ENCODE assay signal across 16 cellular contexts in the genomic region with DNA sequence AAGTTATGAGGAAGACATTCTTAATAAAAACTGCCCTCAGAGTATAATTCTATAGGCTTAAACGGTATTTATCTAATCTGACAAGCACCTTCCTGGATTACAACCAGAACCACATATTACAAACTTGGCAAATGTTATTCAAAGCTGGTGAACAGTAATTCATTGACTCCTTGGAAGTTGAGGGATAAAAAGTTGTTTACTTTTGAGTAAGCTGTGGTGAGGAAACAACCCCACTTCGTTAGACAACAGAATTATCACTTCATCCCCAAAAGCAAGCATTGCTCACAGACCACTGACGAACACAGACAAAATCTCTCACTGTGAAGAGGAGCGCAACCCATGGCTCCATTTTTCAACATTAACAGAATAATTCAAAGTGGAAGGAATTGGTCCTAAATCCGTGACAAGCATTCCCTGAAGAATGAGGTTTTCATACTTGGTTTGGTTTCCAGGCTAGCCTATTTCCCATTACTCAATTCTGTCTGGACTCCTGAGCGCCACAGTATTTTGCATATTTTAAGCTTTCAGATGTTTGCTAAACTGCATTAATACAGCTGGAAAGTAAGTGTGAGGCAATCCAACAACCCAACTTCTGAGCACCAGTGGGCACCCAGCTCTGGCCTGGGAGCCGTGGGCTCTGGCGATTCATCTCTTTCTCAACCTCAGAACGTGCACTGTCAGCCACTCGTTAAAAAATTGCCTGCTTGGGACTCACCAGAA. TPM values are rescaled to one million over a fixed set of nuclear protein-coding genes. Genes with fewer than 3 reads are reported as not detected.
A peak's percentile ranks its signal among the peaks of the same experiment; 100 is the strongest.
DNase-seq lines count a peak whose midpoint lies in the region; ATAC-seq and TF ChIP-seq lines count a peak whose summit lies in the region.
"Had no signal": no experiment of that assay in that cellular context is flagged by ENCODE, and none has a peak within 500 bp of the region (broad histone marks: within the 10 kb centered on the region; RNA-seq: fewer than 3 reads in every experiment).

No MANE protein-coding gene starts in this region.

- H3K4me3 ChIP-seq in cardiac fibroblast (replicated peaks in 1 of 2; ENCODE audit: low read depth in 2 of 2, low read length in 2 of 2): no peak overlapping the region
- no peak overlapping the region for H3K4me3 ChIP-seq in skeletal muscle satellite cell (ENCODE audit: low read length)
- H3K4me3 ChIP-seq in heart right ventricle: no peak overlapping the region
- H3K4me3 ChIP-seq in dorsolateral prefrontal cortex: no peak overlapping the region
- H3K4me3 ChIP-seq in SK-N-SH (ENCODE audit: low read depth in 2 of 2, low read length in 1 of 2): no peak overlapping the region
- H3K4me3 ChIP-seq: esophagus muscularis mucosa, suprapubic skin had no signal

- no peaks in the 10 kb centered on the region for H3F3A ChIP-seq in SK-N-SH (replicated peaks; ENCODE audit: insufficient read depth)

- no peaks in the 10 kb centered on the region for H3K79me2 ChIP-seq in SK-N-SH (ENCODE audit: insufficient read depth)

- no peaks in the 10 kb centered on the region for H3K9me2 ChIP-seq in SK-N-SH

- peak overlapping the region; percentile 42 for H3K27ac Mint-ChIP-seq in activated CD8-positive, alpha-beta T cell treated with anti-CD3 and anti-CD28 coated beads for 36 hours
- H3K27ac Mint-ChIP-seq in activated CD8-positive, alpha-beta T cell treated with anti-CD3 and anti-CD28 coated beads, Interleukin-2, amount 10 ng/mL, durations not matched to agents 7 days and 5 days: no peak overlapping the region
- H3K27ac Mint-ChIP-seq: activated T-helper 17 cell treated with anti-CD3 and anti-CD28 coated beads, Interleukin-2, amount 50 U/mL, for 72 hours had no signal

- CTCF ChIA-PET in activated CD8-positive, alpha-beta T cell treated with anti-CD3 and anti-CD28 coated beads for 36 hours (lab: Charles Lee): interaction anchor here (0.8 to 1.9 kb wide), 5 partner anchors 15 to 117 kb away, joined by 3 to 6 read pairs (median 5); no protein-coding TSS in a partner anchor
- CTCF ChIA-PET in activated CD8-positive, alpha-beta T cell treated with anti-CD3 and anti-CD28 coated beads, Interleukin-2, amount 10 ng/mL, durations not matched to agents 7 days and 5 days (lab: Charles Lee): interaction anchor here (0.8 to 3.4 kb wide), 9 partner anchors 11 to 354 kb away, joined by 3 to 24 read pairs (median 6); no protein-coding TSS in a partner anchor
- CTCF ChIA-PET in SK-N-SH (lab: Yijun Ruan, JAX): interaction anchor here (1.0 to 1.3 kb wide), 2 partner anchors 39 to 90 kb away, joined by 3 read pairs; no protein-coding TSS in a partner anchor

- no peaks in the 10 kb centered on the region for H3K36me3 ChIP-seq in skeletal muscle satellite cell (ENCODE audit: insufficient read depth, low read length)
- no peaks in the 10 kb centered on the region for H3K36me3 ChIP-seq in heart right ventricle
- no peaks in the 10 kb centered on the region for H3K36me3 ChIP-seq in SK-N-SH (replicated peaks in 1 of 2; ENCODE audit: control insufficient read depth in 1 of 2, insufficient read depth in 2 of 2, low read length in 1 of 2)
- H3K36me3 ChIP-seq: esophagus muscularis mucosa, suprapubic skin had no signal

- H2AFZ ChIP-seq in SK-N-SH (ENCODE audit: low read depth): no peak overlapping the region

- no peaks in the 10 kb centered on the region for H4K20me1 ChIP-seq in SK-N-SH (ENCODE audit: insufficient read depth)

- peaks cover 58% of the 10 kb centered on the region for H3K4me1 Mint-ChIP-seq in activated CD8-positive, alpha-beta T cell treated with anti-CD3 and anti-CD28 coated beads for 36 hours (ENCODE audit: low read depth)
- peaks cover 35% of the 10 kb centered on the region for H3K4me1 Mint-ChIP-seq in activated CD8-positive, alpha-beta T cell treated with anti-CD3 and anti-CD28 coated beads, Interleukin-2, amount 10 ng/mL, durations not matched to agents 7 days and 5 days (ENCODE audit: low read depth)

- POLR2A ChIA-PET in activated CD8-positive, alpha-beta T cell treated with anti-CD3 and anti-CD28 coated beads for 36 hours (lab: Charles Lee): interaction anchor here (0.7 to 5.0 kb wide), 5 partner anchors 10 to 31 kb away, joined by 3 to 33 read pairs (median 4); no protein-coding TSS in a partner anchor
- POLR2A ChIA-PET in activated CD8-positive, alpha-beta T cell treated with anti-CD3 and anti-CD28 coated beads, Interleukin-2, amount 10 ng/mL, durations not matched to agents 7 days and 5 days (lab: Charles Lee): interaction anchor here (1.3 to 1.5 kb wide), 2 partner anchors 13 to 18 kb away, joined by 3 to 6 read pairs; no protein-coding TSS in a partner anchor
- POLR2A ChIA-PET in SK-N-SH (lab: Yijun Ruan, JAX): no interaction called here

- H3K36me3 Mint-ChIP-seq in activated CD8-positive, alpha-beta T cell treated with anti-CD3 and anti-CD28 coated beads for 36 hours (ENCODE audit: low read depth): peaks cover 8% of the 10 kb centered on the region
- peaks cover 8% of the 10 kb centered on the region for H3K36me3 Mint-ChIP-seq in activated CD8-positive, alpha-beta T cell treated with anti-CD3 and anti-CD28 coated beads, Interleukin-2, amount 10 ng/mL, durations not matched to agents 7 days and 5 days (ENCODE audit: low read depth)

- intact Hi-C loops in activated CD8-positive, alpha-beta T cell treated with anti-CD3 and anti-CD28 coated beads for 36 hours (cut with micrococcal nuclease): loop anchor here (5.0 kb wide), 1 partner anchor 34 kb away; the partner anchor contains the start of gene LRIG1
- intact Hi-C loops in heart right ventricle (cut with DNase I): no loop called here
- intact Hi-C loops in dorsolateral prefrontal cortex (cut with DNase I): no loop called here

- TF ChIP-seq CTCF in activated CD8-positive, alpha-beta T cell treated with anti-CD3 and anti-CD28 coated beads for 36 hours (IDR thresholded peaks at IDR 0.05): no peak
- TF ChIP-seq CTCF in cardiac fibroblast (IDR thresholded peaks at IDR 0.05; ENCODE audit: low read depth, low read length) (no peak), heart right ventricle (IDR thresholded peaks at IDR 0.05) (no peak), dorsolateral prefrontal cortex (IDR thresholded peaks at IDR 0.05 in 54 of 56, conservative IDR thresholded peaks at IDR 0.05 in 2 of 56; ENCODE audit: low read depth in 1 of 56, partially characterized antibody in 56 of 56) (no peak), SK-N-SH (IDR thresholded peaks at IDR 0.05) (no peak)

- DNase-seq in activated CD8-positive, alpha-beta T cell treated with anti-CD3 and anti-CD28 coated beads for 36 hours: no peak
- no peak for DNase-seq in activated CD8-positive, alpha-beta T cell treated with anti-CD3 and anti-CD28 coated beads, Interleukin-2, amount 10 ng/mL, durations not matched to agents 7 days and 5 days
- DNase-seq in NCI-H526 treated with DMSO at 0.1 percent for 48 hours (lab: John Stamatoyannopoulos, UW) (peak; percentile 18), cardiac fibroblast (ENCODE audit: low read depth in 2 of 2) (peak; percentile 41 to 65), heart right ventricle (no peak), dorsolateral prefrontal cortex (no peak), SK-N-SH (no peak)
- DNase-seq: NCI-H1417, NCI-H524 treated with DMSO at 0.1 percent for 48 hours, retina, SHP77 had no signal

- no peaks in the 10 kb centered on the region for H3K9me3 Mint-ChIP-seq in activated CD8-positive, alpha-beta T cell treated with anti-CD3 and anti-CD28 coated beads for 36 hours
- H3K9me3 Mint-ChIP-seq in activated CD8-positive, alpha-beta T cell treated with anti-CD3 and anti-CD28 coated beads, Interleukin-2, amount 10 ng/mL, durations not matched to agents 7 days and 5 days (ENCODE audit: insufficient read depth): no peaks in the 10 kb centered on the region
- H3K9me3 Mint-ChIP-seq: activated T-helper 17 cell treated with anti-CD3 and anti-CD28 coated beads, Interleukin-2, amount 50 U/mL, for 72 hours; central memory CD8-positive, alpha-beta T cell had no signal

- no peak for ATAC-seq in activated CD8-positive, alpha-beta T cell treated with anti-CD3 and anti-CD28 coated beads for 36 hours
- no peak for ATAC-seq in activated CD8-positive, alpha-beta T cell treated with anti-CD3 and anti-CD28 coated beads, Interleukin-2, amount 10 ng/mL, durations not matched to agents 7 days and 5 days
- ATAC-seq in heart right ventricle: no peak

- H3K9ac ChIP-seq in skeletal muscle satellite cell (ENCODE audit: low read depth, low read length): no peak overlapping the region
- H3K9ac ChIP-seq in SK-N-SH: no peak overlapping the region

- TF ChIP-seq RAD21 in SK-N-SH (IDR thresholded peaks at IDR 0.05; ENCODE audit: low read length): no peak

- peaks cover 2% of the 10 kb centered on the region for H3K27me3 Mint-ChIP-seq in activated CD8-positive, alpha-beta T cell treated with anti-CD3 and anti-CD28 coated beads for 36 hours
- no peaks in the 10 kb centered on the region for H3K27me3 Mint-ChIP-seq in activated CD8-positive, alpha-beta T cell treated with anti-CD3 and anti-CD28 coated beads, Interleukin-2, amount 10 ng/mL, durations not matched to agents 7 days and 5 days (ENCODE audit: low read depth)
- H3K27me3 Mint-ChIP-seq: activated T-helper 17 cell treated with anti-CD3 and anti-CD28 coated beads, Interleukin-2, amount 50 U/mL, for 72 hours; central memory CD8-positive, alpha-beta T cell had no signal

- H3K4me3 Mint-ChIP-seq in activated CD8-positive, alpha-beta T cell treated with anti-CD3 and anti-CD28 coated beads for 36 hours: no peak overlapping the region
- no peak overlapping the region for H3K4me3 Mint-ChIP-seq in activated CD8-positive, alpha-beta T cell treated with anti-CD3 and anti-CD28 coated beads, Interleukin-2, amount 10 ng/mL, durations not matched to agents 7 days and 5 days
- H3K4me3 Mint-ChIP-seq: activated T-helper 17 cell treated with anti-CD3 and anti-CD28 coated beads, Interleukin-2, amount 50 U/mL, for 72 hours; central memory CD8-positive, alpha-beta T cell had no signal

- H3K27ac ChIP-seq in heart right ventricle: peak overlapping the region in 1 of 10 donors; percentile 29
- H3K27ac ChIP-seq in dorsolateral prefrontal cortex: peak overlapping the region in 4 of 59 donors; percentile 1 to 33 (median 17)
- no peak overlapping the region for H3K27ac ChIP-seq in SK-N-SH (ENCODE audit: low read depth in 2 of 2, low read length in 1 of 2)
- H3K27ac ChIP-seq: esophagus muscularis mucosa, suprapubic skin had no signal

- H3K4me2 ChIP-seq in skeletal muscle satellite cell (ENCODE audit: low read length) (peak overlapping the region; percentile 38), SK-N-SH (no peak overlapping the region)

- WGBS in heart right ventricle, 2 donors: 82 to 84% methylated on average over 10 of the region's 10 CpGs
- 88% methylated on average over 10 of the region's 10 CpGs for WGBS in SK-N-SH (ENCODE audit: low lambda C conversion rate)

- H3K9me3 ChIP-seq in skeletal muscle satellite cell (replicated peaks; ENCODE audit: low read length) (no peaks in the 10 kb centered on the region), heart right ventricle (no peaks in the 10 kb centered on the region), SK-N-SH (no peaks in the 10 kb centered on the region)
- H3K9me3 ChIP-seq: esophagus muscularis mucosa, suprapubic skin had no signal

- H3K27me3 ChIP-seq in skeletal muscle satellite cell (ENCODE audit: control insufficient read depth, insufficient read depth, low read length): no peaks in the 10 kb centered on the region
- H3K27me3 ChIP-seq in heart right ventricle: no peaks in the 10 kb centered on the region
- H3K27me3 ChIP-seq in dorsolateral prefrontal cortex: no peaks in the 10 kb centered on the region
- H3K27me3 ChIP-seq in SK-N-SH (ENCODE audit: insufficient read depth): no peaks in the 10 kb centered on the region; the same call in 1 of the 2 replicates
- H3K27me3 ChIP-seq: esophagus muscularis mucosa, suprapubic skin had no signal

- peaks cover 33% of the 10 kb centered on the region for H3K4me1 ChIP-seq in skeletal muscle satellite cell (ENCODE audit: control insufficient read depth, insufficient read depth, low read length)
- peaks cover 4 to 86% (median 55%) of the 10 kb centered on the region in 9 donors for H3K4me1 ChIP-seq in heart right ventricle
- no peaks in the 10 kb centered on the region; a peak in 1 of 4 replicates for H3K4me1 ChIP-seq in SK-N-SH (ENCODE audit: control insufficient read depth in 1 of 2, insufficient read depth in 2 of 2, low read depth in 1 of 2, low read length in 1 of 2)

- TF ChIP-seq EP300 in SK-N-SH (IDR thresholded peaks at IDR 0.05; ENCODE audit: borderline replicate concordance in 1 of 2, low read depth in 1 of 2, low read length in 1 of 2): no peak

RNA-seq across cellular contexts. Expression of gene LRIG1, which starts 32.6 kb away (rescaled TPM):
- total RNA-seq in activated CD8-positive, alpha-beta T cell treated with anti-CD3 and anti-CD28 coated beads for 36 hours: 10 to 100 TPM; 12.7 to 13.0 TPM
- total RNA-seq in activated CD8-positive, alpha-beta T cell treated with anti-CD3 and anti-CD28 coated beads, Interleukin-2, amount 10 ng/mL, durations not matched to agents 7 days and 5 days: 10 to 100 TPM; 14.7 to 17.1 TPM
- 2.8 and 23.2 TPM in 2 replicates for total RNA-seq in skeletal muscle satellite cell (2012; rRNA removed)
- total RNA-seq in heart right ventricle: 100 to 1,000 TPM in 3 of 10 donors, 10 to 100 TPM in 7; 71.9 to 109 (median 95.2) TPM
- polyA plus RNA-seq in heart right ventricle: 10 to 100 TPM; 23.8 to 33.8 TPM
- total RNA-seq in dorsolateral prefrontal cortex: 100 to 1,000 TPM in 86 of 120 experiments, 10 to 100 TPM in 34; 65.6 to 291 (median 118) TPM
- polyA plus RNA-seq in SK-N-SH (2012; rRNA removed): 1.5 and 1.7 TPM in 2 replicates
- polyA plus RNA-seq in SK-N-SH (2012; cell fraction: cytosol; rRNA removed): 1.5 and 1.9 TPM in 2 replicates
- 2.5 and 2.9 TPM in 2 replicates for polyA plus RNA-seq in SK-N-SH (2012; cell fraction: nucleus; rRNA removed)

Comparison
In these comparisons a context has a peak if more than half of its experiments do, and no peak if none do; other contexts are left out.
1. DNase-seq: peak in NCI-H526 treated with DMSO at 0.1 percent for 48 hours (single experiment) and cardiac fibroblast (2 of 2); none in activated CD8-positive, alpha-beta T cell treated with anti-CD3 and anti-CD28 coated beads for 36 hours (single experiment), activated CD8-positive, alpha-beta T cell treated with anti-CD3 and anti-CD28 coated beads, Interleukin-2, amount 10 ng/mL, durations not matched to agents 7 days and 5 days (single experiment), heart right ventricle (0 of 2), dorsolateral prefrontal cortex (0 of 10) and SK-N-SH (single experiment).